In genomic region chr15:74322558-74323180, GRCh38 we compare ENCODE assay signal across 8 cellular contexts. TPM values are rescaled to one million over a fixed set of nuclear protein-coding genes. Genes with fewer than 3 reads are reported as not detected.
DNase-seq lines count a peak whose midpoint lies in the region; ATAC-seq and TF ChIP-seq lines count a peak whose summit lies in the region.

No MANE protein-coding gene starts in this region.

- no peaks in the 10 kb centered on the region for H3K36me3 Mint-ChIP-seq in CD4-positive, alpha-beta T cell (ENCODE audit: low read depth)
- H3K36me3 Mint-ChIP-seq in natural killer cell treated with Interleukin-12 subunit alpha and Interleukin-12 subunit beta and Interleukin-15 and Interleukin-18, amount 100 ng/mL, for 72 hours: no peaks in the 10 kb centered on the region

- no peaks in the 10 kb centered on the region for H3K9me3 Mint-ChIP-seq in CD4-positive, alpha-beta T cell
- H3K9me3 Mint-ChIP-seq in natural killer cell treated with Interleukin-12 subunit alpha and Interleukin-12 subunit beta and Interleukin-15 and Interleukin-18, amount 100 ng/mL, for 72 hours: no peaks in the 10 kb centered on the region

- WGBS in esophagus muscularis mucosa: 35% methylated on average over 6 of the region's 6 CpGs

- CTCF ChIA-PET in CD4-positive, alpha-beta T cell (lab: Charles Lee): interaction anchor here (0.9 to 1.0 kb wide), 3 partner anchors 350 to 372 kb away, joined by 3 to 5 read pairs (median 4); no protein-coding TSS in a partner anchor
- CTCF ChIA-PET in PC-3 (lab: Charles Lee): interaction anchor here (0.6 to 1.0 kb wide), 3 partner anchors 11 to 274 kb away, joined by 3 to 5 read pairs (median 5); no protein-coding TSS in a partner anchor

- TF ChIP-seq POLR2A in esophagus muscularis mucosa (IDR thresholded peaks at IDR 0.05; ENCODE audit: low read depth): no peak

- H3K27ac ChIP-seq in CD4-positive, alpha-beta T cell (ENCODE audit: low read depth, low read length): no peak overlapping the region
- no peak overlapping the region for H3K27ac ChIP-seq in PC-3 (ENCODE audit: low read length)
- H3K27ac ChIP-seq in esophagus muscularis mucosa (replicated peaks in 1 of 4): no peak overlapping the region
- no peak overlapping the region for H3K27ac ChIP-seq in substantia nigra (ENCODE audit: low read depth, low read length, poor library complexity, severe bottlenecking)

- no peaks in the 10 kb centered on the region for H3K36me3 ChIP-seq in PC-3 (ENCODE audit: low read depth, low read length)
- no peaks in the 10 kb centered on the region for H3K36me3 ChIP-seq in esophagus muscularis mucosa

- H3K27me3 ChIP-seq in CD4-positive, alpha-beta T cell (ENCODE audit: control insufficient read depth, insufficient read depth, low read length): no peaks in the 10 kb centered on the region
- H3K27me3 ChIP-seq in PC-3 (ENCODE audit: low read length) (no peaks in the 10 kb centered on the region), esophagus muscularis mucosa (peaks cover 0 to 24% (median 0%) of the 10 kb centered on the region in 4 donors)

- no peaks in the 10 kb centered on the region for H3K9me3 ChIP-seq in CD4-positive, alpha-beta T cell (ENCODE audit: control insufficient read depth, low read length)
- H3K9me3 ChIP-seq in PC-3 (ENCODE audit: low read length): no peaks in the 10 kb centered on the region
- no peaks in the 10 kb centered on the region for H3K9me3 ChIP-seq in esophagus muscularis mucosa

- peak; percentile 64 for TF ChIP-seq CTCF in CD4-positive, alpha-beta T cell (IDR thresholded peaks at IDR 0.05)
- TF ChIP-seq CTCF in HFF-Myc (IDR thresholded peaks at IDR 0.05; ENCODE audit: low read depth, low read length, missing control alignments) (peak; percentile 84), PC-3 (conservative IDR thresholded peaks at IDR 0.05; ENCODE audit: low read depth, low read length) (peak; percentile 90), esophagus muscularis mucosa (IDR thresholded peaks at IDR 0.05) (peak; percentile 64 to 84 (median 75))

- H3K4me3 ChIP-seq in HFF-Myc (replicated peaks; ENCODE audit: low read depth, low read length): no peak overlapping the region
- no peak overlapping the region for H3K4me3 ChIP-seq in PC-3 (ENCODE audit: low read length)
- H3K4me3 ChIP-seq in esophagus muscularis mucosa: no peak overlapping the region

- intact Hi-C loops in CD4-positive, alpha-beta T cell (cut with DNase I, micrococcal nuclease): loop anchor here (1.0 to 10.0 kb wide), 5 partner anchors 195 to 372 kb away; no protein-coding TSS in a partner anchor
- intact Hi-C loops in PC-3 (cut with micrococcal nuclease): loop anchor here (5.0 kb wide), 1 partner anchor 195 kb away; no protein-coding TSS in a partner anchor
- intact Hi-C loops in esophagus muscularis mucosa (cut with DNase I): no loop called here

- H3K79me2 ChIP-seq in PC-3 (ENCODE audit: low read length): no peaks in the 10 kb centered on the region

- H3K4me1 ChIP-seq in PC-3 (ENCODE audit: insufficient read depth, low read length): no peaks in the 10 kb centered on the region
- H3K4me1 ChIP-seq in esophagus muscularis mucosa: peaks cover 27 to 31% (median 29%) of the 10 kb centered on the region in 4 donors

- peaks cover 16% of the 10 kb centered on the region for H3K4me1 Mint-ChIP-seq in CD4-positive, alpha-beta T cell (ENCODE audit: low read depth)
- no peaks in the 10 kb centered on the region for H3K4me1 Mint-ChIP-seq in natural killer cell treated with Interleukin-12 subunit alpha and Interleukin-12 subunit beta and Interleukin-15 and Interleukin-18, amount 100 ng/mL, for 72 hours (ENCODE audit: low read depth in 2 of 2)

- no peaks in the 10 kb centered on the region for H3K27me3 Mint-ChIP-seq in CD4-positive, alpha-beta T cell
- H3K27me3 Mint-ChIP-seq in natural killer cell treated with Interleukin-12 subunit alpha and Interleukin-12 subunit beta and Interleukin-15 and Interleukin-18, amount 100 ng/mL, for 72 hours: peaks cover 0 to 4% of the 10 kb centered on the region in 2 donors

- peak; percentile 81 for ATAC-seq in CD4-positive, alpha-beta T cell (ENCODE audit: poor library complexity)
- ATAC-seq in PC-3: peak; percentile 95
- peak; percentile 70 to 73 for ATAC-seq in natural killer cell treated with Interleukin-12 subunit alpha and Interleukin-12 subunit beta and Interleukin-15 and Interleukin-18, amount 100 ng/mL, for 72 hours

- H3F3A ChIP-seq in PC-3 (ENCODE audit: low read length, unreplicated experiment): no peaks in the 10 kb centered on the region

- no peak for TF ChIP-seq EP300 in esophagus muscularis mucosa (IDR thresholded peaks at IDR 0.05)

- H3K4me2 ChIP-seq in PC-3 (ENCODE audit: low read length): no peak overlapping the region

- no TSS peak for BruUV-seq in PC-3 (replicated peaks; lab: Mats Ljungman, UMichigan)

- H3K27ac Mint-ChIP-seq in CD4-positive, alpha-beta T cell: no peak overlapping the region
- H3K27ac Mint-ChIP-seq in natural killer cell treated with Interleukin-12 subunit alpha and Interleukin-12 subunit beta and Interleukin-15 and Interleukin-18, amount 100 ng/mL, for 72 hours: no peak overlapping the region

- peak; percentile 33 to 60 (median 46) for DNase-seq in CD4-positive, alpha-beta T cell
- DNase-seq in HFF-Myc (ENCODE audit: extremely low read depth, low read depth) (no peak), PC-3 (peak; percentile 72), activated T-cell treated with anti-CD3 and anti-CD28 coated beads for 48 hours (ENCODE audit: low read depth) (peak; percentile 52), esophagus muscularis mucosa (ENCODE audit: extremely low spot score) (no peak), substantia nigra (lab: John Stamatoyannopoulos, UW) (peak in 39 of 49 donors; percentile 0 to 60 (median 37)), NCI-H1048 (lab: John Stamatoyannopoulos, UW) (no peak)
- no peak for DNase-seq in natural killer cell treated with Interleukin-12 subunit alpha and Interleukin-12 subunit beta and Interleukin-15 and Interleukin-18, amount 100 ng/mL, for 72 hours (ENCODE audit: low spot score)

- H3K4me3 Mint-ChIP-seq in CD4-positive, alpha-beta T cell: no peak overlapping the region
- no peak overlapping the region for H3K4me3 Mint-ChIP-seq in natural killer cell treated with Interleukin-12 subunit alpha and Interleukin-12 subunit beta and Interleukin-15 and Interleukin-18, amount 100 ng/mL, for 72 hours

- H2AFZ ChIP-seq in PC-3 (ENCODE audit: low read length): no peak overlapping the region

- no peak overlapping the region for H3K9ac ChIP-seq in PC-3 (ENCODE audit: low read length)

- no peaks in the 10 kb centered on the region for H4K20me1 ChIP-seq in PC-3 (ENCODE audit: low read length)

- POLR2A ChIA-PET in CD4-positive, alpha-beta T cell (lab: Charles Lee): interaction anchor here (1.1 to 1.3 kb wide), 2 partner anchors 274 to 350 kb away, joined by 4 to 6 read pairs; no protein-coding TSS in a partner anchor
- POLR2A ChIA-PET in PC-3 (lab: Charles Lee; ENCODE audit: unreplicated experiment): no interaction called here

- H3K9me2 ChIP-seq in PC-3 (replicated peaks; ENCODE audit: low read length): no peaks in the 10 kb centered on the region

RNA-seq across cellular contexts. Expression of gene CYP11A1, which starts 44.8 kb away (rescaled TPM):
- not detected for total RNA-seq in CD4-positive, alpha-beta T cell
- total RNA-seq in PC-3 (2014; rRNA removed): 0.18 TPM in 1 of 2 replicates, not detected in the other
- total RNA-seq in esophagus muscularis mucosa: 1 to 10 TPM; 1.7 to 2.5 (median 1.8) TPM
- 1 to 10 TPM in 1 of 2 donors, not detected in 1; 1.0 TPM for total RNA-seq in natural killer cell treated with Interleukin-12 subunit alpha and Interleukin-12 subunit beta and Interleukin-15 and Interleukin-18, amount 100 ng/mL, for 72 hours

Comparison
In these comparisons a context has a peak if more than half of its experiments do, and no peak if none do; other contexts are left out.
1. DNase-seq: peak in CD4-positive, alpha-beta T cell (10 of 10), PC-3 (single experiment), activated T-cell treated with anti-CD3 and anti-CD28 coated beads for 48 hours (single experiment) and substantia nigra (39 of 49); none in HFF-Myc (single experiment), esophagus muscularis mucosa (single experiment), natural killer cell treated with Interleukin-12 subunit alpha and Interleukin-12 subunit beta and Interleukin-15 and Interleukin-18, amount 100 ng/mL, for 72 hours (single experiment) and NCI-H1048 (single experiment).
2. Peak in every context shown above with its lines, with median percentiles within 50 percentile points of each other: ATAC-seq and CTCF ChIP-seq.